Comparison of ENCODE assay signal across 1 cellular context in genomic region chr7:97872025-97872669, GRCh38.
TF ChIP-seq lines count a peak whose summit lies in the region.

Gene ASNS (minus strand): TSS chr7:97872408. CDS start chr7:97869156, 3,252 bp downstream.

TF ChIP-seq in HCT116, 20 proteins besides CTCF, POLR2A, EP300 and RAD21 (continued from another document):
- TF ChIP-seq, protein P1, sequence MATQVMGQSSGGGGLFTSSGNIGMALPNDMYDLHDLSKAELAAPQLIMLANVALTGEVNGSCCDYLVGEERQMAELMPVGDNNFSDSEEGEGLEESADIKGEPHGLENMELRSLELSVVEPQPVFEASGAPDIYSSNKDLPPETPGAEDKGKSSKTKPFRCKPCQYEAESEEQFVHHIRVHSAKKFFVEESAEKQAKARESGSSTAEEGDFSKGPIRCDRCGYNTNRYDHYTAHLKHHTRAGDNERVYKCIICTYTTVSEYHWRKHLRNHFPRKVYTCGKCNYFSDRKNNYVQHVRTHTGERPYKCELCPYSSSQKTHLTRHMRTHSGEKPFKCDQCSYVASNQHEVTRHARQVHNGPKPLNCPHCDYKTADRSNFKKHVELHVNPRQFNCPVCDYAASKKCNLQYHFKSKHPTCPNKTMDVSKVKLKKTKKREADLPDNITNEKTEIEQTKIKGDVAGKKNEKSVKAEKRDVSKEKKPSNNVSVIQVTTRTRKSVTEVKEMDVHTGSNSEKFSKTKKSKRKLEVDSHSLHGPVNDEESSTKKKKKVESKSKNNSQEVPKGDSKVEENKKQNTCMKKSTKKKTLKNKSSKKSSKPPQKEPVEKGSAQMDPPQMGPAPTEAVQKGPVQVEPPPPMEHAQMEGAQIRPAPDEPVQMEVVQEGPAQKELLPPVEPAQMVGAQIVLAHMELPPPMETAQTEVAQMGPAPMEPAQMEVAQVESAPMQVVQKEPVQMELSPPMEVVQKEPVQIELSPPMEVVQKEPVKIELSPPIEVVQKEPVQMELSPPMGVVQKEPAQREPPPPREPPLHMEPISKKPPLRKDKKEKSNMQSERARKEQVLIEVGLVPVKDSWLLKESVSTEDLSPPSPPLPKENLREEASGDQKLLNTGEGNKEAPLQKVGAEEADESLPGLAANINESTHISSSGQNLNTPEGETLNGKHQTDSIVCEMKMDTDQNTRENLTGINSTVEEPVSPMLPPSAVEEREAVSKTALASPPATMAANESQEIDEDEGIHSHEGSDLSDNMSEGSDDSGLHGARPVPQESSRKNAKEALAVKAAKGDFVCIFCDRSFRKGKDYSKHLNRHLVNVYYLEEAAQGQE (IDR thresholded peaks at IDR 0.05; ENCODE audit: low read depth) = no peak
- TF ChIP-seq ZNF274 (IDR thresholded peaks at IDR 0.05; ENCODE audit: low read depth, low read length) (no peak), EGR1 (IDR thresholded peaks at IDR 0.05; ENCODE audit: low read depth) (no peak), CEBPB (IDR thresholded peaks at IDR 0.05; ENCODE audit: low read depth) (peak; percentile 86), SIN3A (IDR thresholded peaks at IDR 0.05; ENCODE audit: low read depth) (peak; percentile 97), ZBTB33 (IDR thresholded peaks at IDR 0.05; ENCODE audit: extremely low read depth, insufficient replicate concordance, low read length) (no peak), JUND (IDR thresholded peaks at IDR 0.05) (no peak), TCF7L2 (IDR thresholded peaks at IDR 0.05; ENCODE audit: borderline replicate concordance, extremely low read depth, insufficient read depth, insufficient read length) (no peak), CBX3 (IDR thresholded peaks at IDR 0.05; ENCODE audit: low read depth) (no peak), ELF1 (IDR thresholded peaks at IDR 0.05; ENCODE audit: borderline replicate concordance, low read depth) (no peak), SRF (IDR thresholded peaks at IDR 0.05; ENCODE audit: low read depth) (no peak), EZH2 (IDR thresholded peaks at IDR 0.05) (no peak)
- TF ChIP-seq, protein P2, sequence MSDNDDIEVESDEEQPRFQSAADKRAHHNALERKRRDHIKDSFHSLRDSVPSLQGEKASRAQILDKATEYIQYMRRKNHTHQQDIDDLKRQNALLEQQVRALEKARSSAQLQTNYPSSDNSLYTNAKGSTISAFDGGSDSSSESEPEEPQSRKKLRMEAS (IDR thresholded peaks at IDR 0.05) = peak; percentile 95
- TF ChIP-seq, protein P3, sequence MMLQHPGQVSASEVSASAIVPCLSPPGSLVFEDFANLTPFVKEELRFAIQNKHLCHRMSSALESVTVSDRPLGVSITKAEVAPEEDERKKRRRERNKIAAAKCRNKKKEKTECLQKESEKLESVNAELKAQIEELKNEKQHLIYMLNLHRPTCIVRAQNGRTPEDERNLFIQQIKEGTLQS (IDR thresholded peaks at IDR 0.05) = no peak
